ENCODE assay signal across 8 cellular contexts in the genomic region with DNA sequence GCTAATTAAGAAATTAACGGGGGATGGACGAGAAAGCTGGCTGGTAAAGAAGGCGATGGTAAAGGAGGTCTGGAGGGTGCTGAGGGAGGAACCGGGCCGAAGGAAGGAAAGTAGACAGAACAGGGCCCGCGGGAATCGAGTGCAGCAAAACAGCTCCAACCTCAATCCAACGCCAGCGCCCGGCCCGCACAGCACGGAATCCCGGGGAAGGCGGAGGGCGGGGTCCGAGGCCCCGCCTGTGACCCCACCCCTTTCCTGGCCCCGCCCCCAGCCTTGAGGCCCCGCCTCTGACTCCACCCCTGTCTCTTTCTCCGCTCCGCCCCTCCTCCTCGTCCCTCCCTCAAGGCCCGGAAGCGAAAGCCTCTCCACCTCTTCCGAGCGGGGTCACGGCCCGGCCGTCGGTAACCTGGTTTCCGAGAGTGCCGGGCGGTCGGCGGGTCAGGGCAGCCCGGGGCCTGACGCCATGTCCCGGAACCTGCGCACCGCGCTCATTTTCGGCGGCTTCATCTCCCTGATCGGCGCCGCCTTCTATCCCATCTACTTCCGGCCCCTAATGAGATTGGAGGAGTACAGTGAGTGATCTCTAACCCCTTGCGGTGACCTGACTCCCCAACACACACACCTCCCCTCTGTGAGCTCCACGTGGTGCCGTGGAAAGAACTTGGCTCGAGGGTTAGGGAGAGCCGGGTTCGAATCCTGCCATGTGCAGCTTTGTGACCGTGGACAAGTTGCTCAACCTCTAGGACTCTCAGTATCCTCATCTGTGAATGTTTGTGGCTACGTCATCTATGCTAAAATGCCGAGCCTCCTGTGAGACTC. TPM values are rescaled to one million over a fixed set of nuclear protein-coding genes. Genes with fewer than 3 reads are reported as not detected.
DNase-seq lines count a peak whose midpoint lies in the region; ATAC-seq and TF ChIP-seq lines count a peak whose summit lies in the region.

A gene (plus strand): TSS at position 370 of the 819 bp plus-strand sequence. CDS start 94 bp downstream, at position 464.

- no peaks in the 10 kb centered on the region for H3K27me3 ChIP-seq in GM23248 (replicated peaks; ENCODE audit: insufficient read depth)
- no peaks in the 10 kb centered on the region for H3K27me3 ChIP-seq in Karpas-422 (ENCODE audit: low read length)
- no peaks in the 10 kb centered on the region for H3K27me3 ChIP-seq in fibroblast of lung (ENCODE audit: control insufficient read depth, insufficient read depth, low read length)

- WGBS in GM23248 (ENCODE audit: low coverage in 1 of 2, low lambda C conversion rate in 2 of 2, missing lambda C conversion rate in 2 of 2), 2 experiments: 1% methylated on average over 46 to 57 of the region's 57 CpGs

- in situ Hi-C loops in GM23248 (cut with MboI): no loop called here

- H3K36me3 Mint-ChIP-seq in activated T-helper 17 cell treated with anti-CD3 and anti-CD28 coated beads, Interleukin-2, amount 50 U/mL, for 72 hours (ENCODE audit: low read depth): no peaks in the 10 kb centered on the region
- no peaks in the 10 kb centered on the region for H3K36me3 Mint-ChIP-seq in natural killer cell

- no peaks in the 10 kb centered on the region for H4K20me1 ChIP-seq in GM23248 (ENCODE audit: insufficient read depth)
- H4K20me1 ChIP-seq in Karpas-422 (ENCODE audit: insufficient read depth, low read depth, low read length): no peaks in the 10 kb centered on the region
- no peaks in the 10 kb centered on the region for H4K20me1 ChIP-seq in fibroblast of lung (ENCODE audit: control insufficient read depth, extremely low read depth, insufficient read depth, low read length)

- H3K4me1 ChIP-seq in GM23248 (ENCODE audit: insufficient read depth): peaks cover 12% of the 10 kb centered on the region
- H3K4me1 ChIP-seq in Karpas-422 (ENCODE audit: low read length): peaks cover 29% of the 10 kb centered on the region
- peaks cover 3% of the 10 kb centered on the region for H3K4me1 ChIP-seq in fibroblast of lung (ENCODE audit: control insufficient read depth, extremely low read depth, insufficient read depth, low read length)

- no peaks in the 10 kb centered on the region for H3K9me2 ChIP-seq in GM23248 (ENCODE audit: insufficient read depth)
- H3K9me2 ChIP-seq in Karpas-422 (replicated peaks; ENCODE audit: insufficient read depth, low read length): no peaks in the 10 kb centered on the region

- peaks cover 5% of the 10 kb centered on the region for H3K9me3 Mint-ChIP-seq in activated T-helper 17 cell treated with anti-CD3 and anti-CD28 coated beads, Interleukin-2, amount 50 U/mL, for 72 hours
- no peaks in the 10 kb centered on the region for H3K9me3 Mint-ChIP-seq in natural killer cell

- H2AFZ ChIP-seq in GM23248: peak within 1 kb of the TSS; percentile 98
- peak within 1 kb of the TSS; percentile 81 for H2AFZ ChIP-seq in Karpas-422 (ENCODE audit: low read length)
- peak within 1 kb of the TSS; percentile 93 for H2AFZ ChIP-seq in fibroblast of lung (ENCODE audit: low read length)

- peaks cover 6% of the 10 kb centered on the region; the same call in 1 of the 2 replicates for H3F3A ChIP-seq in GM23248 (ENCODE audit: insufficient read depth)

- H3K79me2 ChIP-seq in GM23248 (ENCODE audit: insufficient read depth) (peaks cover 37% of the 10 kb centered on the region), Karpas-422 (ENCODE audit: low read length) (peaks cover 27% of the 10 kb centered on the region), fibroblast of lung (ENCODE audit: control insufficient read depth, insufficient read depth, low read length) (no peaks in the 10 kb centered on the region)

- peak within 1 kb of the TSS; percentile 89 for H3K4me3 ChIP-seq in GM23248
- peak within 1 kb of the TSS; percentile 81 for H3K4me3 ChIP-seq in Karpas-422 (ENCODE audit: low read length)
- peak within 1 kb of the TSS; percentile 61 to 94 (median 76) for H3K4me3 ChIP-seq in fibroblast of lung (replicated peaks in 1 of 4; ENCODE audit: control extremely low read depth in 1 of 4, insufficient read depth in 1 of 4, low read depth in 3 of 4, low read length in 4 of 4)

- intact Hi-C loops in natural killer cell (cut with micrococcal nuclease): loop anchor here (2.0 to 10.0 kb wide), 2 partner anchors 51 to 411 kb away; a partner anchor contains a TSS

- peak; percentile 92 for ATAC-seq in activated T-helper 17 cell treated with anti-CD3 and anti-CD28 coated beads, Interleukin-2, amount 50 U/mL, for 72 hours (replicated peaks)
- ATAC-seq in natural killer cell: peak; percentile 96 to 99 (median 96)

- H3K27me3 Mint-ChIP-seq in activated T-helper 17 cell treated with anti-CD3 and anti-CD28 coated beads, Interleukin-2, amount 50 U/mL, for 72 hours: no peaks in the 10 kb centered on the region
- H3K27me3 Mint-ChIP-seq in natural killer cell (ENCODE audit: low read depth in 2 of 2): peaks cover 1 to 5% of the 10 kb centered on the region in 2 donors

- H3K27ac ChIP-seq in GM23248 (peak within 1 kb of the TSS; percentile 84), Karpas-422 (ENCODE audit: low read length) (peak within 1 kb of the TSS; percentile 84), fibroblast of lung (ENCODE audit: insufficient read depth, low read length) (peak within 1 kb of the TSS; percentile 68)

- peak within 1 kb of the TSS; percentile 94 for H3K27ac Mint-ChIP-seq in activated T-helper 17 cell treated with anti-CD3 and anti-CD28 coated beads, Interleukin-2, amount 50 U/mL, for 72 hours
- peak within 1 kb of the TSS; percentile 95 to 99 for H3K27ac Mint-ChIP-seq in natural killer cell

- H3K9ac ChIP-seq in GM23248: peak within 1 kb of the TSS; percentile 91
- peak within 1 kb of the TSS; percentile 84 for H3K9ac ChIP-seq in Karpas-422 (ENCODE audit: low read length)
- peak within 1 kb of the TSS; percentile 65 for H3K9ac ChIP-seq in fibroblast of lung (ENCODE audit: insufficient read depth, low read length)

- DNase-seq in EL: peak; percentile 85
- peak; percentile 93 for DNase-seq in GM23248
- DNase-seq in Karpas-422: peak; percentile 96
- peak; percentile 79 for DNase-seq in RPMI7951 (ENCODE audit: low read depth)
- peak; percentile 79 to 93 for DNase-seq in fibroblast of lung (ENCODE audit: low read depth in 2 of 2)
- DNase-seq in natural killer cell: peak; percentile 86
- peak; percentile 86 for DNase-seq in stimulated activated naive CD4-positive, alpha-beta T cell treated with Interleukin-2 at 50 U/mL for 16 hours (lab: John Stamatoyannopoulos, UW)

- H3K4me2 ChIP-seq in GM23248 (ENCODE audit: unreplicated experiment) (peak within 1 kb of the TSS; percentile 98), Karpas-422 (ENCODE audit: low read depth, low read length, poor library complexity, severe bottlenecking) (peak within 1 kb of the TSS; percentile 78), fibroblast of lung (ENCODE audit: extremely low read depth, insufficient read depth, low read length) (peak within 1 kb of the TSS; percentile 92)

- H3K4me3 Mint-ChIP-seq in activated T-helper 17 cell treated with anti-CD3 and anti-CD28 coated beads, Interleukin-2, amount 50 U/mL, for 72 hours: peak within 1 kb of the TSS; percentile 92
- peak within 1 kb of the TSS; percentile 97 for H3K4me3 Mint-ChIP-seq in natural killer cell

- H3K36me3 ChIP-seq in GM23248 (ENCODE audit: low read depth): no peaks in the 10 kb centered on the region
- no peaks in the 10 kb centered on the region for H3K36me3 ChIP-seq in Karpas-422 (ENCODE audit: insufficient read depth, low read length)
- H3K36me3 ChIP-seq in fibroblast of lung (ENCODE audit: control insufficient read depth, insufficient read depth, low read length): no peaks in the 10 kb centered on the region

- no peak for TF ChIP-seq CTCF in fibroblast of lung (conservative IDR thresholded peaks at IDR 0.05 in 1 of 2, IDR thresholded peaks at IDR 0.05 in 1 of 2; ENCODE audit: low read depth in 1 of 2, low read length in 2 of 2)
- no peak for TF ChIP-seq CTCF in natural killer cell (IDR thresholded peaks at IDR 0.05)

- peaks cover 15% of the 10 kb centered on the region for H3K4me1 Mint-ChIP-seq in activated T-helper 17 cell treated with anti-CD3 and anti-CD28 coated beads, Interleukin-2, amount 50 U/mL, for 72 hours
- peaks cover 16 to 24% of the 10 kb centered on the region in 2 donors for H3K4me1 Mint-ChIP-seq in natural killer cell

- H3K9me3 ChIP-seq in GM23248 (ENCODE audit: low read depth) (no peaks in the 10 kb centered on the region), Karpas-422 (ENCODE audit: low read length) (no peaks in the 10 kb centered on the region), fibroblast of lung (ENCODE audit: control insufficient read depth, insufficient read depth, low read depth, low read length) (no peaks in the 10 kb centered on the region)

RNA-seq across cellular contexts. Expression of the gene that starts here (rescaled TPM):
- 24.3 and 35.6 TPM in 2 replicates for total RNA-seq in GM23248 (2014; rRNA removed; shearing (Covaris generic))
- polyA plus RNA-seq in GM23248 (2016; fragmentation: Nextera tagmentation; extraction: Ambion mirVana) (53.0 and 53.7 TPM in 2 replicates), fibroblast of lung (26.2 and 34.9 TPM in 2 replicates)
- total RNA-seq in Karpas-422 (2014; rRNA removed; shearing (Covaris generic); ENCODE audit: low replicate concordance): 53.2 and 85.2 TPM in 2 replicates
- 45.7 and 49.3 TPM in 2 replicates for total RNA-seq in RPMI7951 (2014; rRNA removed; shearing (Covaris generic))
- 10 to 100 TPM; 21.8 to 33.7 TPM for total RNA-seq in activated T-helper 17 cell treated with anti-CD3 and anti-CD28 coated beads, Interleukin-2, amount 50 U/mL, for 72 hours
- total RNA-seq in fibroblast of lung (48.7 and 71.4 TPM in 2 replicates), natural killer cell (10 to 100 TPM; 10.3 to 11.5 (median 10.3) TPM)
- 34.9 and 37.7 TPM in 2 replicates for polyA plus RNA-seq in fibroblast of lung (2012)
- 0.71 TPM in 1 of 2 replicates, not detected in the other for polyA minus RNA-seq in fibroblast of lung (ENCODE audit: low replicate concordance)

Comparison
In these comparisons a context has a peak if more than half of its experiments do, and no peak if none do; other contexts are left out.
1. Peak in every context shown above with its lines: DNase-seq, ATAC-seq, H3K4me3 ChIP-seq and H3K27ac ChIP-seq.